Comparison of ENCODE assay signal across 37 cellular contexts in the genomic region with DNA sequence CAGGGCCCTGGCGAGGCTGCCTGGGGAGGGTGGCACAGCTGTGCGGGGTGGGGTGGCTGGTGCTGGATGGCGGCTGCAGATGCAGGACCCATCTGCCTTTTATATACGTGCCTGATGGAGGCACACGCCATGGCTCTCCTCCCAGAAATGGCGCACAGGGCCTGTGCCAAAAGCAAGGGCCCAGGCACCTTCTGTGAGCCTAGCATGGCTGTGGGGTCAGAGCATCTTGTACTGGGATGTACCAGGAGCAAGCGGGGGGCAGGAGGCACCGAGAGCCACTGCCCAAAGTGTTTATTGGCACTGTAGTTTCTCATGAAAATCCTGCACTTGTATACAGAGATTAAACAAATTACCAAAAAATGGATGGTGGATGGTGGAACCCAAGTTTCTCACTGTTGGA.
DNase-seq lines count a peak whose midpoint lies in the region; ATAC-seq, FAIRE-seq and TF ChIP-seq lines count a peak whose summit lies in the region.
"Had no signal": no experiment of that assay in that cellular context is flagged by ENCODE, and none has a peak within 500 bp of the region (broad histone marks: within the 10 kb centered on the region; RNA-seq: fewer than 3 reads in every experiment).

No MANE protein-coding gene starts in this region.

- peaks cover 0 to 8% of the 10 kb centered on the region in 2 experiments; a peak in 2 of 5 replicates for H3K4me1 ChIP-seq in K562 (replicated peaks in 1 of 2; ENCODE audit: control insufficient read depth in 2 of 2, insufficient read depth in 2 of 2, low read length in 2 of 2)
- H3K4me1 ChIP-seq in H1 (replicated peaks in 1 of 4; ENCODE audit: control insufficient read depth in 3 of 4, insufficient read depth in 4 of 4, low read length in 3 of 4) = peaks cover 0 to 10% (median 7%) of the 10 kb centered on the region in 4 experiments; a peak in 3 of 7 replicates
- H3K4me1 ChIP-seq in esophagus muscularis mucosa = no peaks in the 10 kb centered on the region
- H3K4me1 ChIP-seq in neuronal stem cell (ENCODE audit: control insufficient read depth in 2 of 2, insufficient read depth in 1 of 2, low read depth in 1 of 2, low read length in 2 of 2) = peaks cover 0 to 10% of the 10 kb centered on the region in 2 donors
- H3K4me1 ChIP-seq in suprapubic skin = no peaks in the 10 kb centered on the region
- H3K4me1 ChIP-seq: A549; BE2C; BLaER1; BLaER1 treated with 17β-estradiol and CSF1 and Interleukin-3, amounts not matched to agents 10 nM and 100 nM; Caco-2 had no signal

- TF ChIP-seq POLR2A in K562 (conservative IDR thresholded peaks at IDR 0.05) (0 out of 2 replicates have a peak, but pooled peaks have one; percentile 15), H1 (IDR thresholded peaks at IDR 0.05; ENCODE audit: control extremely low read depth in 1 of 2, low read depth in 2 of 2, low read length in 2 of 2) (no peak), esophagus muscularis mucosa (IDR thresholded peaks at IDR 0.05; ENCODE audit: low read depth) (no peak), suprapubic skin (IDR thresholded peaks at IDR 0.05) (no peak)

- H3K9ac ChIP-seq in K562 (ENCODE audit: insufficient read depth in 1 of 2, low read depth in 2 of 2, low read length in 2 of 2) (no peak overlapping the region), H1 (replicated peaks in 1 of 4; ENCODE audit: extremely low read depth in 1 of 4, low read depth in 3 of 4, low read length in 3 of 4) (no peak overlapping the region), neuronal stem cell (ENCODE audit: low read depth, low read length, poor library complexity) (no peak overlapping the region)
- H3K9ac ChIP-seq: BLaER1; BLaER1 treated with 17β-estradiol and CSF1 and Interleukin-3, amounts not matched to agents 10 nM and 100 nM had no signal

- intact Hi-C loops in K562 (cut with micrococcal nuclease) (no loop called here), esophagus muscularis mucosa (cut with DNase I) (no loop called here)

- no peak overlapping the region for H3K4me2 ChIP-seq in K562 (ENCODE audit: insufficient read depth, low read length)
- H3K4me2 ChIP-seq in H1 (ENCODE audit: insufficient read depth in 1 of 2, low read depth in 2 of 2, low read length in 2 of 2) = no peak overlapping the region
- no peak overlapping the region for H3K4me2 ChIP-seq in neuronal stem cell (ENCODE audit: insufficient read depth, low read length, poor library complexity, severe bottlenecking)
- H3K4me2 ChIP-seq: A549; BLaER1; BLaER1 treated with 17β-estradiol and CSF1 and Interleukin-3, amounts not matched to agents 10 nM and 100 nM had no signal

- H2AFZ ChIP-seq in K562 (ENCODE audit: low read depth, low read length) = no peak overlapping the region
- no peak overlapping the region for H2AFZ ChIP-seq in H1 (ENCODE audit: low read length)
- H2AFZ ChIP-seq in neuronal stem cell (ENCODE audit: low read length) = no peak overlapping the region

- no peak overlapping the region for H2AK5ac ChIP-seq in H1 (ENCODE audit: low read depth, low read length)
- H2AK5ac ChIP-seq in neuronal stem cell (ENCODE audit: low read depth, low read length) = peak overlapping the region; percentile 81

- no peak overlapping the region for H3K27ac ChIP-seq in K562 (ENCODE audit: extremely low read depth, low read depth, low read length)
- H3K27ac ChIP-seq in H1 (ENCODE audit: low read depth, low read length) = no peak overlapping the region
- H3K27ac ChIP-seq in esophagus muscularis mucosa (replicated peaks in 1 of 4) = no peak overlapping the region
- H3K27ac ChIP-seq in neuronal stem cell (replicated peaks; ENCODE audit: low read length) = no peak overlapping the region
- no peak overlapping the region for H3K27ac ChIP-seq in suprapubic skin
- H3K27ac ChIP-seq: 22Rv1; A549; BLaER1; BLaER1 treated with 17β-estradiol and CSF1 and Interleukin-3, amounts not matched to agents 10 nM and 100 nM; C4-2B had no signal

- no peak for ATAC-seq in K562
- no peak for ATAC-seq in activated naive CD4-positive, alpha-beta T cell treated with anti-CD3 and anti-CD28 coated beads, Interleukin-2, amount 50 U/mL, for 72 hours
- ATAC-seq: A549; CD8-positive, alpha-beta T cell had no signal

- H4K91ac ChIP-seq in H1 (replicated peaks; ENCODE audit: insufficient read length, low read length) = peak overlapping the region; percentile 41
- no peak overlapping the region for H4K91ac ChIP-seq in neuronal stem cell (ENCODE audit: low read depth, low read length, poor library complexity)

- no peak overlapping the region for H2BK15ac ChIP-seq in H1 (ENCODE audit: low read length)
- peak overlapping the region; percentile 87 for H2BK15ac ChIP-seq in neuronal stem cell (ENCODE audit: low read length)

- in situ Hi-C loops in K562 (cut with MboI) = no loop called here

- POLR2A ChIA-PET in K562 (lab: Yijun Ruan, JAX) (no interaction called here), H1 (lab: Charles Lee; ENCODE audit: partially characterized antibody) (no interaction called here)

- TF ChIP-seq RAD21 in K562 (CRISPR knock-in tag; conservative IDR thresholded peaks at IDR 0.05 in 1 of 2, IDR thresholded peaks at IDR 0.05 in 1 of 2) (no peak), H1 (IDR thresholded peaks at IDR 0.05 in 1 of 2, conservative IDR thresholded peaks at IDR 0.05 in 1 of 2; ENCODE audit: low read depth in 2 of 2, low read length in 2 of 2) (no peak)

- H3K14ac ChIP-seq in H1 (ENCODE audit: insufficient read length) (no peak overlapping the region), neuronal stem cell (ENCODE audit: low read length) (no peak overlapping the region)

- H3K27me3 ChIP-seq in K562 (ENCODE audit: control insufficient read depth in 2 of 2, insufficient read depth in 2 of 2, low read length in 2 of 2) (no peaks in the 10 kb centered on the region), H1 (replicated peaks in 1 of 4; ENCODE audit: control insufficient read depth in 3 of 4, extremely low read depth in 1 of 4, insufficient read depth in 3 of 4, low read length in 3 of 4) (no peaks in the 10 kb centered on the region), esophagus muscularis mucosa (peaks cover 0 to 6% (median 0%) of the 10 kb centered on the region in 4 donors), neuronal stem cell (ENCODE audit: control insufficient read depth in 3 of 3, insufficient read depth in 3 of 3, low read depth in 1 of 3, low read length in 3 of 3) (no peaks in the 10 kb centered on the region), suprapubic skin (no peaks in the 10 kb centered on the region)
- H3K27me3 ChIP-seq: BE2C; BLaER1; BLaER1 treated with 17β-estradiol and CSF1 and Interleukin-3, amounts not matched to agents 10 nM and 100 nM had no signal

- no peak overlapping the region for H4K8ac ChIP-seq in H1 (ENCODE audit: extremely low read depth, insufficient read depth, low read length)
- H4K8ac ChIP-seq in neuronal stem cell (ENCODE audit: low read depth, low read length) = no peak overlapping the region

- H3K4ac ChIP-seq in H1 (replicated peaks; ENCODE audit: insufficient read length, low read depth, low read length) = no peak overlapping the region
- no peak overlapping the region for H3K4ac ChIP-seq in neuronal stem cell (ENCODE audit: low read length)

- CTCF ChIA-PET in K562 (lab: Yijun Ruan, JAX; ENCODE audit: low intra/inter-chr PET ratio) = no interaction called here
- CTCF ChIA-PET in H1 (lab: Charles Lee; ENCODE audit: partially characterized antibody) = no interaction called here

- H3K79me1 ChIP-seq in H1 (ENCODE audit: low read depth, low read length) (no peaks in the 10 kb centered on the region), neuronal stem cell (ENCODE audit: low read depth, low read length) (no peaks in the 10 kb centered on the region)

- H3K9me3 ChIP-seq in K562 (replicated peaks; ENCODE audit: control insufficient read depth, insufficient read depth, low read depth, low read length) (no peaks in the 10 kb centered on the region), H1 (ENCODE audit: insufficient read depth in 2 of 2, low read depth in 1 of 2, low read length in 1 of 2) (no peaks in the 10 kb centered on the region; a peak in 1 of 4 replicates), esophagus muscularis mucosa (no peaks in the 10 kb centered on the region), neuronal stem cell (replicated peaks in 1 of 2; ENCODE audit: control insufficient read depth in 2 of 2, insufficient read depth in 1 of 2, low read depth in 1 of 2, low read length in 2 of 2) (no peaks in the 10 kb centered on the region), suprapubic skin (no peaks in the 10 kb centered on the region)
- H3K9me3 ChIP-seq: A549, BE2C, Caco-2 had no signal

- H2BK20ac ChIP-seq in H1 (ENCODE audit: low read length) = no peak overlapping the region

- no peak overlapping the region for H2BK12ac ChIP-seq in H1 (ENCODE audit: low read depth, low read length)
- no peak overlapping the region for H2BK12ac ChIP-seq in neuronal stem cell (ENCODE audit: low read length)

- DNase-seq in K562 (ENCODE audit: extremely low read depth in 1 of 4, low spot score in 3 of 4) (no peak), H1 (ENCODE audit: low read depth in 1 of 2, low spot score in 2 of 2) (no peak), esophagus muscularis mucosa (ENCODE audit: extremely low spot score) (peak; percentile 64), neuronal stem cell (ENCODE audit: low spot score) (no peak), suprapubic skin (ENCODE audit: low spot score in 2 of 2) (no peak)
- no peak for DNase-seq in activated naive CD4-positive, alpha-beta T cell treated with anti-CD3 and anti-CD28 coated beads, Interleukin-2, amount 50 U/mL, for 72 hours (ENCODE audit: low spot score in 2 of 2)
- no peak for DNase-seq in activated CD4-positive, alpha-beta T cell treated with anti-CD3 and anti-CD28 coated beads, Interleukin-2, amount 50 U/mL, for 1 hour
- DNase-seq in stimulated activated naive CD4-positive, alpha-beta T cell (lab: John Stamatoyannopoulos, UW) = no peak
- DNase-seq: 8988T; ACHN; AML-193; BE2C; C1 segment of cervical spinal cord; Caco-2; Calu3; CD4-positive, alpha-beta memory T cell; CD4-positive, alpha-beta T cell; CD4-positive, CD25-positive, alpha-beta regulatory T cell; CD8-positive, alpha-beta memory T cell; CD8-positive, alpha-beta T cell; COR-L47; DMS 273 treated with DMSO at 0.1 percent for 48 hours; DMS153; DMS53; DMS79; DMS79 treated with DMSO at 0.1 percent for 48 hours; DND-41; EL had no signal

- H3K79me2 ChIP-seq in K562 (ENCODE audit: control insufficient read depth, insufficient read depth, low read length) (peaks cover 45% of the 10 kb centered on the region), H1 (ENCODE audit: control insufficient read depth in 1 of 2, insufficient read depth in 2 of 2, low read length in 2 of 2) (no peaks in the 10 kb centered on the region)

- FAIRE-seq in K562 (lab: Jason Lieb, UNC) (no peak), H1 (lab: Jason Lieb, UNC) (no peak)
- FAIRE-seq: A204.1, A549, D721Med had no signal

- H2BK5ac ChIP-seq in H1 (ENCODE audit: low read depth, low read length) (no peak overlapping the region), neuronal stem cell (ENCODE audit: low read length) (no peak overlapping the region)

- no peaks in the 10 kb centered on the region; the same call in 1 of the 2 replicates for H3K23me2 ChIP-seq in H1 (ENCODE audit: low read depth, low read length)

- no peaks in the 10 kb centered on the region for H3K9me1 ChIP-seq in K562 (ENCODE audit: control insufficient read depth, insufficient read depth, low read length)

- H3K4me3 ChIP-seq in K562 (no peak overlapping the region), H1 (ENCODE audit: extremely low read depth in 1 of 4, insufficient read depth in 2 of 4, low read depth in 3 of 4, low read length in 4 of 4) (no peak overlapping the region), esophagus muscularis mucosa (no peak overlapping the region), neuronal stem cell (ENCODE audit: low read length in 2 of 2) (no peak overlapping the region), suprapubic skin (no peak overlapping the region)
- H3K4me3 ChIP-seq: A549; BLaER1; BLaER1 treated with 17β-estradiol and CSF1 and Interleukin-3, amounts not matched to agents 10 nM and 100 nM had no signal

- no peak overlapping the region for H3K56ac ChIP-seq in H1 (replicated peaks; ENCODE audit: insufficient read length, low read depth, low read length)

- H4K20me1 ChIP-seq in K562 (replicated peaks; ENCODE audit: control insufficient read depth, insufficient read depth, low read length) = peaks cover 16% of the 10 kb centered on the region; the same call in 1 of the 2 replicates
- H4K20me1 ChIP-seq in H1 (replicated peaks in 1 of 2; ENCODE audit: control insufficient read depth in 1 of 2, insufficient read depth in 2 of 2, low read length in 2 of 2) = no peaks in the 10 kb centered on the region
- H4K20me1 ChIP-seq: BLaER1; BLaER1 treated with 17β-estradiol and CSF1 and Interleukin-3, amounts not matched to agents 10 nM and 100 nM had no signal

- TF ChIP-seq CTCF in K562 (IDR thresholded peaks at IDR 0.05 in 2 of 3, conservative IDR thresholded peaks at IDR 0.05 in 1 of 3; ENCODE audit: insufficient read depth in 2 of 3, low read depth in 1 of 3, low read length in 3 of 3) = no peak
- TF ChIP-seq CTCF in H1 (IDR thresholded peaks at IDR 0.05; ENCODE audit: control extremely low read depth in 1 of 3, insufficient read depth in 1 of 3, low read depth in 1 of 3, low read length in 3 of 3) = no peak
- TF ChIP-seq CTCF in esophagus muscularis mucosa (IDR thresholded peaks at IDR 0.05) = no peak
- TF ChIP-seq CTCF in suprapubic skin (IDR thresholded peaks at IDR 0.05) = no peak

- H3K18ac ChIP-seq in H1 (ENCODE audit: extremely low read depth, low read length) (no peak overlapping the region), neuronal stem cell (ENCODE audit: low read length) (peak overlapping the region; percentile 67)

- TSS peak; percentile 15 for BruUV-seq in K562 (replicated peaks; lab: Mats Ljungman, UMichigan)

- H2BK120ac ChIP-seq in H1 (replicated peaks; ENCODE audit: low read depth, low read length) = no peak overlapping the region
- H2BK120ac ChIP-seq in neuronal stem cell (ENCODE audit: low read depth, low read length) = no peak overlapping the region

- H3K36me3 Mint-ChIP-seq in activated naive CD4-positive, alpha-beta T cell treated with anti-CD3 and anti-CD28 coated beads, Interleukin-2, amount 50 U/mL, for 72 hours = no peaks in the 10 kb centered on the region
- H3K36me3 Mint-ChIP-seq: CD14-positive monocyte; CD4-positive, alpha-beta memory T cell; CD4-positive, CD25-positive, alpha-beta regulatory T cell; CD8-positive, alpha-beta memory T cell; CD8-positive, alpha-beta T cell had no signal

- H3K9me3 Mint-ChIP-seq in activated naive CD4-positive, alpha-beta T cell treated with anti-CD3 and anti-CD28 coated beads, Interleukin-2, amount 50 U/mL, for 72 hours = peaks cover 0 to 7% of the 10 kb centered on the region in 2 donors
- H3K9me3 Mint-ChIP-seq: CD4-positive, alpha-beta T cell had no signal

- 88% methylated on average over 5 of the region's 8 CpGs for WGBS in K562 (ENCODE audit: insufficient coverage, low coverage, missing lambda C conversion rate)
- WGBS in H1 (ENCODE audit: extremely low coverage in 1 of 2, insufficient coverage in 1 of 2, insufficient read length in 1 of 2, insufficient replicate concordance in 2 of 2, low coverage in 1 of 2, low lambda C conversion rate in 2 of 2, missing lambda C conversion rate in 1 of 2), 2 experiments = 92% methylated on average over 8 of the region's 8 CpGs; no CpG with 5 or more reads in 1 of the 2 experiments
- WGBS in esophagus muscularis mucosa = 86% methylated on average over 7 of the region's 8 CpGs
- WGBS in neuronal stem cell (ENCODE audit: extremely low coverage in 2 of 2, insufficient read length in 2 of 2, insufficient replicate concordance in 1 of 2), 2 donors = no CpG with 5 or more reads among the region's 8 CpGs
- WGBS in suprapubic skin = 82% methylated on average over 8 of the region's 8 CpGs

- H3K23ac ChIP-seq in H1 (ENCODE audit: insufficient read length) (no peak overlapping the region), neuronal stem cell (ENCODE audit: low read depth, low read length, poor library complexity) (no peak overlapping the region)

- no peak for TF ChIP-seq EP300 in K562 (IDR thresholded peaks at IDR 0.05; ENCODE audit: low read length)
- no peak for TF ChIP-seq EP300 in H1 (IDR thresholded peaks at IDR 0.05; ENCODE audit: borderline replicate concordance in 1 of 2, low read depth in 2 of 2, low read length in 2 of 2)
- TF ChIP-seq EP300 in esophagus muscularis mucosa (IDR thresholded peaks at IDR 0.05) = no peak
- no peak for TF ChIP-seq EP300 in suprapubic skin (IDR thresholded peaks at IDR 0.05)

- no peak overlapping the region for H4K5ac ChIP-seq in H1 (ENCODE audit: insufficient read length, low read depth, low read length)

- no peak overlapping the region for H3K27ac Mint-ChIP-seq in activated naive CD4-positive, alpha-beta T cell treated with anti-CD3 and anti-CD28 coated beads, Interleukin-2, amount 50 U/mL, for 72 hours
- H3K27ac Mint-ChIP-seq: B cell; CD14-positive monocyte; CD4-positive, alpha-beta memory T cell; CD4-positive, alpha-beta T cell; CD8-positive, alpha-beta memory T cell; CD8-positive, alpha-beta T cell had no signal

- peaks cover 72% of the 10 kb centered on the region for H3K36me3 ChIP-seq in K562 (ENCODE audit: control insufficient read depth, insufficient read depth, low read length)
- H3K36me3 ChIP-seq in H1 (ENCODE audit: control insufficient read depth in 2 of 4, insufficient read depth in 4 of 4, low read length in 3 of 4) = no peaks in the 10 kb centered on the region
- H3K36me3 ChIP-seq in esophagus muscularis mucosa = no peaks in the 10 kb centered on the region
- no peaks in the 10 kb centered on the region for H3K36me3 ChIP-seq in neuronal stem cell (replicated peaks in 1 of 2; ENCODE audit: control insufficient read depth in 2 of 2, insufficient read depth in 2 of 2, low read length in 2 of 2)
- H3K36me3 ChIP-seq in suprapubic skin = no peaks in the 10 kb centered on the region
- H3K36me3 ChIP-seq: BE2C; BLaER1; BLaER1 treated with 17β-estradiol and CSF1 and Interleukin-3, amounts not matched to agents 10 nM and 100 nM had no signal
